In genomic region chr1:41574842-41575241, GRCh38 we compare ENCODE assay signal across 10 cellular contexts.
A peak's percentile ranks its signal among the peaks of the same experiment; 100 is the strongest.
DNase-seq lines count a peak whose midpoint lies in the region; ATAC-seq and TF ChIP-seq lines count a peak whose summit lies in the region.
"Had no signal": no experiment of that assay in that cellular context is flagged by ENCODE, and none has a peak within 500 bp of the region (broad histone marks: within the 10 kb centered on the region; RNA-seq: fewer than 3 reads in every experiment).

No MANE protein-coding gene starts in this region.

- H3K27me3 Mint-ChIP-seq in activated CD4-positive, alpha-beta T cell treated with anti-CD3 and anti-CD28 coated beads, Interleukin-2, amount 10 ng/mL, durations not matched to agents 24 days and 14 days: no peaks in the 10 kb centered on the region
- H3K27me3 Mint-ChIP-seq in activated B cell treated with CpG ODN at 0.5 μM for 24 hours (no peaks in the 10 kb centered on the region), Calu3 (ENCODE audit: unreplicated experiment) (no peaks in the 10 kb centered on the region)
- H3K27me3 Mint-ChIP-seq in stimulated activated memory B cell treated with anti-CD40 and anti-IgM and Interleukin-4, amounts not matched to agents 10 μg/mL and 1 μg/mL and 100 μg/mL, for 72 hours: no peaks in the 10 kb centered on the region
- H3K27me3 Mint-ChIP-seq: naive thymus-derived CD4-positive, alpha-beta T cell had no signal

- peaks cover 51% of the 10 kb centered on the region for H3K4me1 Mint-ChIP-seq in activated CD4-positive, alpha-beta T cell treated with anti-CD3 and anti-CD28 coated beads, Interleukin-2, amount 10 ng/mL, durations not matched to agents 24 days and 14 days
- H3K4me1 Mint-ChIP-seq in activated B cell treated with CpG ODN at 0.5 μM for 24 hours: peaks cover 23% of the 10 kb centered on the region
- H3K4me1 Mint-ChIP-seq in stimulated activated memory B cell treated with anti-CD40 and anti-IgM and Interleukin-4, amounts not matched to agents 10 μg/mL and 1 μg/mL and 100 μg/mL, for 72 hours: peaks cover 34% of the 10 kb centered on the region
- H3K4me1 Mint-ChIP-seq in Calu3 (ENCODE audit: low read depth, unreplicated experiment): no peaks in the 10 kb centered on the region
- H3K4me1 Mint-ChIP-seq: mesothelial cell of epicardium had no signal

- intact Hi-C loops in activated CD4-positive, alpha-beta T cell treated with anti-CD3 and anti-CD28 coated beads, Interleukin-2, amount 10 ng/mL, durations not matched to agents 24 days and 14 days (cut with micrococcal nuclease): loop anchor here (1.0 to 10.0 kb wide), 7 partner anchors 60 to 597 kb away; no protein-coding TSS in a partner anchor
- intact Hi-C loops in activated B cell treated with CpG ODN at 0.5 μM for 24 hours (cut with micrococcal nuclease): loop anchor here (1.0 to 5.0 kb wide), 11 partner anchors 59 to 598 kb away; no protein-coding TSS in a partner anchor
- intact Hi-C loops in Calu3 (cut with micrococcal nuclease; ENCODE audit: unreplicated experiment): loop anchor here (2.0 to 5.0 kb wide), 2 partner anchors 220 to 572 kb away; no protein-coding TSS in a partner anchor

- POLR2A ChIA-PET in activated B cell treated with CpG ODN at 0.5 μM for 24 hours (lab: Charles Lee): interaction anchor here (0.6 to 1.5 kb wide), 7 partner anchors 98 to 317 kb away, joined by 3 to 6 read pairs (median 4); no protein-coding TSS in a partner anchor

- no peak overlapping the region for H3K4me3 Mint-ChIP-seq in activated CD4-positive, alpha-beta T cell treated with anti-CD3 and anti-CD28 coated beads, Interleukin-2, amount 10 ng/mL, durations not matched to agents 24 days and 14 days
- H3K4me3 Mint-ChIP-seq in activated B cell treated with CpG ODN at 0.5 μM for 24 hours (no peak overlapping the region), Calu3 (ENCODE audit: low read depth, unreplicated experiment) (no peak overlapping the region)
- H3K4me3 Mint-ChIP-seq in stimulated activated memory B cell treated with anti-CD40 and anti-IgM and Interleukin-4, amounts not matched to agents 10 μg/mL and 1 μg/mL and 100 μg/mL, for 72 hours: no peak overlapping the region
- H3K4me3 Mint-ChIP-seq: mesothelial cell of epicardium; naive thymus-derived CD4-positive, alpha-beta T cell had no signal

- no peak for TF ChIP-seq CTCF in activated B cell treated with CpG ODN at 0.5 μM for 24 hours (IDR thresholded peaks at IDR 0.05)
- no peak for TF ChIP-seq CTCF in Calu3 (IDR thresholded peaks at IDR 0.05; ENCODE audit: unreplicated experiment)

- H3K9me3 Mint-ChIP-seq in activated CD4-positive, alpha-beta T cell treated with anti-CD3 and anti-CD28 coated beads, Interleukin-2, amount 10 ng/mL, durations not matched to agents 24 days and 14 days: no peaks in the 10 kb centered on the region
- H3K9me3 Mint-ChIP-seq in activated B cell treated with CpG ODN at 0.5 μM for 24 hours (no peaks in the 10 kb centered on the region), Calu3 (ENCODE audit: low read depth, unreplicated experiment) (no peaks in the 10 kb centered on the region)
- no peaks in the 10 kb centered on the region for H3K9me3 Mint-ChIP-seq in stimulated activated memory B cell treated with anti-CD40 and anti-IgM and Interleukin-4, amounts not matched to agents 10 μg/mL and 1 μg/mL and 100 μg/mL, for 72 hours
- H3K9me3 Mint-ChIP-seq: mesothelial cell of epicardium; naive thymus-derived CD4-positive, alpha-beta T cell had no signal

- H3K27ac Mint-ChIP-seq in activated CD4-positive, alpha-beta T cell treated with anti-CD3 and anti-CD28 coated beads, Interleukin-2, amount 10 ng/mL, durations not matched to agents 24 days and 14 days: peak overlapping the region; percentile 43
- H3K27ac Mint-ChIP-seq in activated B cell treated with CpG ODN at 0.5 μM for 24 hours (no peak overlapping the region), Calu3 (ENCODE audit: unreplicated experiment) (no peak overlapping the region)
- no peak overlapping the region for H3K27ac Mint-ChIP-seq in stimulated activated memory B cell treated with anti-CD40 and anti-IgM and Interleukin-4, amounts not matched to agents 10 μg/mL and 1 μg/mL and 100 μg/mL, for 72 hours
- H3K27ac Mint-ChIP-seq: mesothelial cell of epicardium; naive thymus-derived CD4-positive, alpha-beta T cell had no signal

- BruUV-seq in Calu3 (replicated peaks; lab: Mats Ljungman, UMichigan): no TSS peak

- CTCF ChIA-PET in activated B cell treated with CpG ODN at 0.5 μM for 24 hours (lab: Charles Lee) (interaction anchor here (0.6 to 5.3 kb wide), 26 partner anchors 8 to 599 kb away, joined by 3 to 71 read pairs (median 5); no protein-coding TSS in a partner anchor), Calu3 (lab: Charles Lee) (interaction anchor here (1.4 kb wide), 1 partner anchor 221 kb away, joined by 3 read pairs; no protein-coding TSS in a partner anchor)

- no peak for DNase-seq in activated CD4-positive, alpha-beta T cell treated with anti-CD3 and anti-CD28 coated beads, Interleukin-2, amount 10 ng/mL, durations not matched to agents 24 days and 14 days
- DNase-seq in activated CD4-positive, alpha-beta T cell treated with anti-CD3 and anti-CD28 coated beads, Interleukin-2, amount 50 U/mL, for 4 hours: no peak
- DNase-seq in GM19238 (ENCODE audit: insufficient read length, low spot score) (peak; percentile 22), activated B cell treated with CpG ODN at 0.5 μM for 24 hours (no peak), NCI-H2081 treated with DMSO at 0.1 percent for 48 hours (lab: John Stamatoyannopoulos, UW) (no peak), T-helper 2 cell (no peak), Calu3 (no peak)

- ATAC-seq in activated B cell treated with CpG ODN at 0.5 μM for 24 hours (ENCODE audit: low read depth): peak; percentile 36
- ATAC-seq in stimulated activated memory B cell treated with anti-CD40 and anti-IgM and Interleukin-4, amounts not matched to agents 10 μg/mL and 1 μg/mL and 100 μg/mL, for 72 hours: peak; percentile 57

- H3K36me3 Mint-ChIP-seq in activated CD4-positive, alpha-beta T cell treated with anti-CD3 and anti-CD28 coated beads, Interleukin-2, amount 10 ng/mL, durations not matched to agents 24 days and 14 days (ENCODE audit: low read depth): peaks cover 77% of the 10 kb centered on the region
- peaks cover 24% of the 10 kb centered on the region for H3K36me3 Mint-ChIP-seq in activated B cell treated with CpG ODN at 0.5 μM for 24 hours (ENCODE audit: low read depth)
- H3K36me3 Mint-ChIP-seq in stimulated activated memory B cell treated with anti-CD40 and anti-IgM and Interleukin-4, amounts not matched to agents 10 μg/mL and 1 μg/mL and 100 μg/mL, for 72 hours: peaks cover 50% of the 10 kb centered on the region
- H3K36me3 Mint-ChIP-seq in Calu3 (ENCODE audit: insufficient read depth, unreplicated experiment): no peaks in the 10 kb centered on the region
- H3K36me3 Mint-ChIP-seq: mesothelial cell of epicardium had no signal
